In the genomic region with DNA sequence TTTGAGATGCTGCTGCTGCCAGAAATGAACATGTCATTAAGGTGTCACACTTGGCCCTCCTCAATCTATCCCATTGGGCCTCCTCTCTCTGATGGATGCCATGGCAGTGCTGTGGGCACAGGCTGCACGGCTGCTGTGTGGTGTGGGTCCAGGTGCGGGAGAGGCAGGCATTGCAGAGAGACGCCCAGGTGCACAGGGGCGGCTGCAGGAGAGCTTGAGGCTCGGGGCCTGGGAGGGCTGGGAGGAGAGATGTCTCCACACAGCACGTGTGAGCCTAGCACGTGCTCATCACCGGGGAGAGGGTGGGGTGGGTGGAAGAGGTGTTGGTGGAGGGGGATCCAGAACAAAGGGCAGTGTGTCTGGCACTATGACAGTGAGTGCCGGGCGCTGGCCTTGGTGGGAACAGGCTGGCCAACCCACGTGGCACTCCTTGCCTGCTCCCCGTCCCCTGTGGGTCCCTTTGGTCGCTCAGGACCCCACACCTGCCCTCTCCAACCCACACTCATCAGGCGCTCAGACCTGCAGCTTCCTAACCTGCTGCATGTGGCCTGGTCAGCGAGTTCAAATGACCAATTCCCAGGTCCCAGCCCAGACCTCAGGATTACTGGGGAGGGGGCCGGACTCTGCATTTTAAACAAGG, we compare ENCODE assay signal across 20 cellular contexts. TPM values are rescaled to one million over a fixed set of nuclear protein-coding genes. Genes with fewer than 3 reads are reported as not detected.
"Had no signal": no experiment of that assay in that cellular context is flagged by ENCODE, and none has a peak within 500 bp of the region (broad histone marks: within the 10 kb centered on the region; RNA-seq: fewer than 3 reads in every experiment).

No MANE protein-coding gene starts in this region.

- DNase-seq: effector CD4-positive, alpha-beta T cell; foreskin fibroblast; gastrocnemius medialis; head of caudate nucleus; left colon; left ventricle myocardium superior; lower lobe of right lung; naive B cell; spleen; stimulated activated CD4-positive, alpha-beta T cell treated with anti-CD3 and anti-CD28 coated beads, Interleukin-4, amount 100 ng/mL, for 4 hours; stimulated activated naive CD8-positive, alpha-beta T cell treated with anti-CD3 and anti-CD28 coated beads, Interleukin-15, Interleukin-2, amounts not matched to agents 100 U/mL and 50 U/mL, for 24 hours; substantia nigra; tibial artery had no signal

- H3K4me1 ChIP-seq: testis had no signal

- H3K27ac ChIP-seq: dorsolateral prefrontal cortex, gastrocnemius medialis, lower lobe of right lung, prostate gland, right atrium auricular region, skin epidermis, spleen, testis, tibial artery had no signal

- H3K4me3 ChIP-seq: dorsolateral prefrontal cortex, gastrocnemius medialis, lower lobe of right lung, prostate gland, right atrium auricular region, skin epidermis, spleen, testis, tibial artery had no signal

- H3K9me3 ChIP-seq: gastrocnemius medialis, lower lobe of right lung, prostate gland, right atrium auricular region, spleen, testis, tibial artery had no signal

- H3K36me3 ChIP-seq: gastrocnemius medialis, lower lobe of right lung, prostate gland, right atrium auricular region, spleen, tibial artery had no signal

- FAIRE-seq: colon had no signal

- H3K27me3 ChIP-seq: dorsolateral prefrontal cortex, right atrium auricular region, testis had no signal

RNA-seq across cellular contexts. Expression of a gene that starts 44.1 kb away (rescaled TPM):
- total RNA-seq: kidney epithelial cell had no signal
